Comparison of ENCODE assay signal across 26 cellular contexts in genomic region chr13:111586291-111586690, GRCh38.
"Had no signal": no experiment of that assay in that cellular context is flagged by ENCODE, and none has a peak within 500 bp of the region (broad histone marks: within the 10 kb centered on the region; RNA-seq: fewer than 3 reads in every experiment).

No MANE protein-coding gene starts in this region.

- H3K36me3 ChIP-seq: ascending aorta, cardiac muscle cell, SJCRH30, WERI-Rb-1 had no signal

- H3K27me3 ChIP-seq: ascending aorta, cardiac muscle cell, SJCRH30 had no signal

- H3K4me1 ChIP-seq: ascending aorta, SJCRH30 had no signal

- H3K4me3 ChIP-seq: ascending aorta, cardiac muscle cell, SJCRH30, SK-N-MC had no signal

- H3K9me3 ChIP-seq: ascending aorta, SJCRH30 had no signal

- H3K27ac ChIP-seq: ascending aorta, cardiac muscle cell, SJCRH30, SK-N-MC, WERI-Rb-1 had no signal

- ATAC-seq: activated CD8-positive, alpha-beta T cell treated with anti-CD3 and anti-CD28 coated beads for 36 hours; activated T-cell treated with anti-CD3 and anti-CD28 coated beads, Interleukin-2, amount 50 U/mL, for 72 hours; Panc1 had no signal

- DNase-seq: activated CD4-positive, alpha-beta T cell treated with anti-CD3 and anti-CD28 coated beads, Interleukin-2, amount 10 ng/mL, durations not matched to agents 24 days and 14 days; activated CD4-positive, alpha-beta T cell treated with anti-CD3 and anti-CD28 coated beads, Interleukin-2, amount 50 U/mL, for 4 hours; activated CD8-positive, alpha-beta T cell treated with anti-CD3 and anti-CD28 coated beads for 36 hours; activated gamma-delta T cell; activated naive CD4-positive, alpha-beta T cell treated with Interleukin-2 at 50 U/mL for 16 hours; activated naive CD8-positive, alpha-beta T cell treated with anti-CD3 and anti-CD28 coated beads, Interleukin-2, amount 10 ng/mL, durations not matched to agents 7 days and 5 days; activated T-cell treated with anti-CD3 and anti-CD28 coated beads, Interleukin-2, amount 50 U/mL, for 1 hour; activated T-cell treated with anti-CD3 and anti-CD28 coated beads, Interleukin-2, amount 50 U/mL, for 72 hours; amygdala; Karpas-422; NCI-H1048; NCI-H1105 treated with DMSO at 0.1 percent for 48 hours; NCI-H1436; NCI-H1694; NCI-H1930; NCI-H2081 treated with DMSO at 0.1 percent for 48 hours; NCI-H345; NCI-H524 treated with DMSO at 0.1 percent for 48 hours; SHP77; SJCRH30; T1000; WERI-Rb-1 had no signal
